In the genomic region with DNA sequence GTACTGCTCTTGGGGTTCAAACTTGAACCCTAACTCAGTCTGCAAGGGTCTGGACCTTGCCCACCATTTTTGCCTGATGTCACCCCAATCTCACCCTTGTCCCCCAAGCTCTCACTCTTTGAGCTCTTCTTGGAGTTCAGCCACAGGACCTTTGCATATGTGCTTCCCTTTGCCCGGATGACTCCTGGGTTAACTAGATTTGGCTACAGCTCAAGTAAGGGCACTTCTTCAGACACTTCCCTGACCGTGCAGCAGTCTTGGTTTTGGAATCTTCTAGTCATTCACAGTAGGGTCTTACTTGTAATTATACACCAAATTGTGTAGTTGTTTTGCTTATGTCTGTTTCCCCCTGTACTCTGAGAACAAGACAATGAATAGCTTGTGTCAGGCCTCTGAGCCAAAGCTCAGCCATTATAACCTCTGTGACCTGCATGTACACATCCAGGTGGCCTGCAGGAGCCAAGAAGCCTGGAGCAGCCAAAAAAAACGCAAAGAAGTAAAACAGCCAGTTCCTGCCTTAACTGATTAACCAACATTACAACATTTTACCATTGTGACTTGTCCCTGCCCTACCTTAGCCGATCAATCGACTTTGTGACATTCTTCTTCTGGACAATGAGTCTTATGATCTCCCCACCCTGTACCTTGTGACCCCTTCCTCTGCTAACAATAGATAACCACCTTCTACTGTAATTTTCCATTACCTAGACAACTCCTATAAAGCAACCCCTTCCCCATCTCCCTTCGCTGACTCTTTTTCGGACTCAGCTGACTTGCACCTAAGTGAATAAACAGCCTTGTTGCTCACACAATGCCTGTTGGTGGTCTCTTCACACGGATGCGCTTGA, we compare ENCODE assay signal across 1 cellular context.
TF ChIP-seq lines count a peak whose summit lies in the region.

No MANE protein-coding gene starts in this region.

TF ChIP-seq in HepG2, 621 proteins besides CTCF, POLR2A, EP300 and RAD21 (continued from another document and continues in another):
- no peak for TF ChIP-seq BHLHE40 (IDR thresholded peaks at IDR 0.05; ENCODE audit: low read length)
- no peak for TF ChIP-seq ZNF616 (CRISPR knock-in tag; IDR thresholded peaks at IDR 0.05; ENCODE audit: low read depth)
- TF ChIP-seq, protein P1, sequence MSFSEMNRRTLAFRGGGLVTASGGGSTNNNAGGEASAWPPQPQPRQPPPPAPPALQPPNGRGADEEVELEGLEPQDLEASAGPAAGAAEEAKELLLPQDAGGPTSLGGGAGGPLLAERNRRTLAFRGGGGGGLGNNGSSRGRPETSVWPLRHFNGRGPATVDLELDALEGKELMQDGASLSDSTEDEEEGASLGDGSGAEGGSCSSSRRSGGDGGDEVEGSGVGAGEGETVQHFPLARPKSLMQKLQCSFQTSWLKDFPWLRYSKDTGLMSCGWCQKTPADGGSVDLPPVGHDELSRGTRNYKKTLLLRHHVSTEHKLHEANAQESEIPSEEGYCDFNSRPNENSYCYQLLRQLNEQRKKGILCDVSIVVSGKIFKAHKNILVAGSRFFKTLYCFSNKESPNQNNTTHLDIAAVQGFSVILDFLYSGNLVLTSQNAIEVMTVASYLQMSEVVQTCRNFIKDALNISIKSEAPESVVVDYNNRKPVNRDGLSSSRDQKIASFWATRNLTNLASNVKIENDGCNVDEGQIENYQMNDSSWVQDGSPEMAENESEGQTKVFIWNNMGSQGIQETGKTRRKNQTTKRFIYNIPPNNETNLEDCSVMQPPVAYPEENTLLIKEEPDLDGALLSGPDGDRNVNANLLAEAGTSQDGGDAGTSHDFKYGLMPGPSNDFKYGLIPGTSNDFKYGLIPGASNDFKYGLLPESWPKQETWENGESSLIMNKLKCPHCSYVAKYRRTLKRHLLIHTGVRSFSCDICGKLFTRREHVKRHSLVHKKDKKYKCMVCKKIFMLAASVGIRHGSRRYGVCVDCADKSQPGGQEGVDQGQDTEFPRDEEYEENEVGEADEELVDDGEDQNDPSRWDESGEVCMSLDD (CRISPR knock-in tag; IDR thresholded peaks at IDR 0.05; ENCODE audit: borderline replicate concordance) = no peak
- no peak for TF ChIP-seq FOXK1 (CRISPR knock-in tag; IDR thresholded peaks at IDR 0.05; ENCODE audit: borderline replicate concordance, low read depth)
- TF ChIP-seq, protein P2, sequence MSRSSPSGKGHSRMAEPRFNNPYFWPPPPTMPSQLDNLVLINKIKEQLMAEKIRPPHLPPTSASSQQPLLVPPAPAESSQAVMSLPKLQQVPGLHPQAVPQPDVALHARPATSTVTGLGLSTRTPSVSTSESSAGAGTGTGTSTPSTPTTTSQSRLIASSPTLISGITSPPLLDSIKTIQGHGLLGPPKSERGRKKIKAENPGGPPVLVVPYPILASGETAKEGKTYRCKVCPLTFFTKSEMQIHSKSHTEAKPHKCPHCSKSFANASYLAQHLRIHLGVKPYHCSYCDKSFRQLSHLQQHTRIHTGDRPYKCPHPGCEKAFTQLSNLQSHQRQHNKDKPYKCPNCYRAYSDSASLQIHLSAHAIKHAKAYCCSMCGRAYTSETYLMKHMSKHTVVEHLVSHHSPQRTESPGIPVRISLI (CRISPR knock-in tag; IDR thresholded peaks at IDR 0.05; ENCODE audit: borderline replicate concordance) = peak; percentile 90; the same call in 1 of the 2 replicates
- TF ChIP-seq HHEX (CRISPR knock-in tag; IDR thresholded peaks at IDR 0.05) = no peak
- peak; percentile 87 for TF ChIP-seq NR2F2 (IDR thresholded peaks at IDR 0.05; ENCODE audit: borderline replicate concordance, low read depth)
- TF ChIP-seq, protein P3, sequence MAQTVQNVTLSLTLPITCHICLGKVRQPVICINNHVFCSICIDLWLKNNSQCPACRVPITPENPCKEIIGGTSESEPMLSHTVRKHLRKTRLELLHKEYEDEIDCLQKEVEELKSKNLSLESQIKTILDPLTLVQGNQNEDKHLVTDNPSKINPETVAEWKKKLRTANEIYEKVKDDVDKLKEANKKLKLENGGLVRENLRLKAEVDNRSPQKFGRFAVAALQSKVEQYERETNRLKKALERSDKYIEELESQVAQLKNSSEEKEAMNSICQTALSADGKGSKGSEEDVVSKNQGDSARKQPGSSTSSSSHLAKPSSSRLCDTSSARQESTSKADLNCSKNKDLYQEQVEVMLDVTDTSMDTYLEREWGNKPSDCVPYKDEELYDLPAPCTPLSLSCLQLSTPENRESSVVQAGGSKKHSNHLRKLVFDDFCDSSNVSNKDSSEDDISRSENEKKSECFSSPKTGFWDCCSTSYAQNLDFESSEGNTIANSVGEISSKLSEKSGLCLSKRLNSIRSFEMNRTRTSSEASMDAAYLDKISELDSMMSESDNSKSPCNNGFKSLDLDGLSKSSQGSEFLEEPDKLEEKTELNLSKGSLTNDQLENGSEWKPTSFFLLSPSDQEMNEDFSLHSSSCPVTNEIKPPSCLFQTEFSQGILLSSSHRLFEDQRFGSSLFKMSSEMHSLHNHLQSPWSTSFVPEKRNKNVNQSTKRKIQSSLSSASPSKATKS (CRISPR knock-in tag; IDR thresholded peaks at IDR 0.05) = no peak
- TF ChIP-seq, protein P4, sequence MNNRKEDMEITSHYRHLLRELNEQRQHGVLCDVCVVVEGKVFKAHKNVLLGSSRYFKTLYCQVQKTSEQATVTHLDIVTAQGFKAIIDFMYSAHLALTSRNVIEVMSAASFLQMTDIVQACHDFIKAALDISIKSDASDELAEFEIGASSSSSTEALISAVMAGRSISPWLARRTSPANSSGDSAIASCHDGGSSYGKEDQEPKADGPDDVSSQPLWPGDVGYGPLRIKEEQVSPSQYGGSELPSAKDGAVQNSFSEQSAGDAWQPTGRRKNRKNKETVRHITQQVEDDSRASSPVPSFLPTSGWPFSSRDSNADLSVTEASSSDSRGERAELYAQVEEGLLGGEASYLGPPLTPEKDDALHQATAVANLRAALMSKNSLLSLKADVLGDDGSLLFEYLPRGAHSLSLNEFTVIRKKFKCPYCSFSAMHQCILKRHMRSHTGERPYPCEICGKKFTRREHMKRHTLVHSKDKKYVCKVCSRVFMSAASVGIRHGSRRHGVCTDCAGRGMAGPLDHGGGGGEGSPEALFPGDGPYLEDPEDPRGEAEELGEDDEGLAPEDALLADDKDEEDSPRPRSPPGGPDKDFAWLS (CRISPR knock-in tag; IDR thresholded peaks at IDR 0.05; ENCODE audit: borderline replicate concordance) = no peak
- TF ChIP-seq KLF13 (CRISPR knock-in tag; IDR thresholded peaks at IDR 0.05) = no peak
- peak; percentile 5; the same call in 1 of the 2 replicates for TF ChIP-seq NCOA1 (CRISPR knock-in tag; IDR thresholded peaks at IDR 0.05)
- TF ChIP-seq, protein P5, sequence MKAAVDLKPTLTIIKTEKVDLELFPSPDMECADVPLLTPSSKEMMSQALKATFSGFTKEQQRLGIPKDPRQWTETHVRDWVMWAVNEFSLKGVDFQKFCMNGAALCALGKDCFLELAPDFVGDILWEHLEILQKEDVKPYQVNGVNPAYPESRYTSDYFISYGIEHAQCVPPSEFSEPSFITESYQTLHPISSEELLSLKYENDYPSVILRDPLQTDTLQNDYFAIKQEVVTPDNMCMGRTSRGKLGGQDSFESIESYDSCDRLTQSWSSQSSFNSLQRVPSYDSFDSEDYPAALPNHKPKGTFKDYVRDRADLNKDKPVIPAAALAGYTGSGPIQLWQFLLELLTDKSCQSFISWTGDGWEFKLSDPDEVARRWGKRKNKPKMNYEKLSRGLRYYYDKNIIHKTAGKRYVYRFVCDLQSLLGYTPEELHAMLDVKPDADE (CRISPR knock-in tag; IDR thresholded peaks at IDR 0.05) = no peak
- no peak for TF ChIP-seq SSRP1 (CRISPR knock-in tag; IDR thresholded peaks at IDR 0.05)
- no peak for TF ChIP-seq GABPA (IDR thresholded peaks at IDR 0.05; ENCODE audit: low read depth, low read length)
- no peak for TF ChIP-seq GABPA (CRISPR knock-in tag; IDR thresholded peaks at IDR 0.05; ENCODE audit: low read depth)
- no peak for TF ChIP-seq DPF2 (CRISPR knock-in tag; IDR thresholded peaks at IDR 0.05; ENCODE audit: borderline replicate concordance, low read depth)
- TF ChIP-seq, protein P6, sequence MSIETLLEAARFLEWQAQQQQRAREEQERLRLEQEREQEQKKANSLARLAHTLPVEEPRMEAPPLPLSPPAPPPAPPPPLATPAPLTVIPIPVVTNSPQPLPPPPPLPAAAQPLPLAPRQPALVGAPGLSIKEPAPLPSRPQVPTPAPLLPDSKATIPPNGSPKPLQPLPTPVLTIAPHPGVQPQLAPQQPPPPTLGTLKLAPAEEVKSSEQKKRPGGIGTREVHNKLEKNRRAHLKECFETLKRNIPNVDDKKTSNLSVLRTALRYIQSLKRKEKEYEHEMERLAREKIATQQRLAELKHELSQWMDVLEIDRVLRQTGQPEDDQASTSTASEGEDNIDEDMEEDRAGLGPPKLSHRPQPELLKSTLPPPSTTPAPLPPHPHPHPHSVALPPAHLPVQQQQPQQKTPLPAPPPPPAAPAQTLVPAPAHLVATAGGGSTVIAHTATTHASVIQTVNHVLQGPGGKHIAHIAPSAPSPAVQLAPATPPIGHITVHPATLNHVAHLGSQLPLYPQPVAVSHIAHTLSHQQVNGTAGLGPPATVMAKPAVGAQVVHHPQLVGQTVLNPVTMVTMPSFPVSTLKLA (IDR thresholded peaks at IDR 0.05) = no peak
- TF ChIP-seq, protein P7, sequence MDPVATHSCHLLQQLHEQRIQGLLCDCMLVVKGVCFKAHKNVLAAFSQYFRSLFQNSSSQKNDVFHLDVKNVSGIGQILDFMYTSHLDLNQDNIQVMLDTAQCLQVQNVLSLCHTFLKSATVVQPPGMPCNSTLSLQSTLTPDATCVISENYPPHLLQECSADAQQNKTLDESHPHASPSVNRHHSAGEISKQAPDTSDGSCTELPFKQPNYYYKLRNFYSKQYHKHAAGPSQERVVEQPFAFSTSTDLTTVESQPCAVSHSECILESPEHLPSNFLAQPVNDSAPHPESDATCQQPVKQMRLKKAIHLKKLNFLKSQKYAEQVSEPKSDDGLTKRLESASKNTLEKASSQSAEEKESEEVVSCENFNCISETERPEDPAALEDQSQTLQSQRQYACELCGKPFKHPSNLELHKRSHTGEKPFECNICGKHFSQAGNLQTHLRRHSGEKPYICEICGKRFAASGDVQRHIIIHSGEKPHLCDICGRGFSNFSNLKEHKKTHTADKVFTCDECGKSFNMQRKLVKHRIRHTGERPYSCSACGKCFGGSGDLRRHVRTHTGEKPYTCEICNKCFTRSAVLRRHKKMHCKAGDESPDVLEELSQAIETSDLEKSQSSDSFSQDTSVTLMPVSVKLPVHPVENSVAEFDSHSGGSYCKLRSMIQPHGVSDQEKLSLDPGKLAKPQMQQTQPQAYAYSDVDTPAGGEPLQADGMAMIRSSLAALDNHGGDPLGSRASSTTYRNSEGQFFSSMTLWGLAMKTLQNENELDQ (CRISPR knock-in tag; IDR thresholded peaks at IDR 0.05; ENCODE audit: borderline replicate concordance) = no peak
- no peak for TF ChIP-seq ZFP36 (IDR thresholded peaks at IDR 0.05; ENCODE audit: borderline replicate concordance, low read depth, low read length, partially characterized antibody)
- TF ChIP-seq, protein P8, sequence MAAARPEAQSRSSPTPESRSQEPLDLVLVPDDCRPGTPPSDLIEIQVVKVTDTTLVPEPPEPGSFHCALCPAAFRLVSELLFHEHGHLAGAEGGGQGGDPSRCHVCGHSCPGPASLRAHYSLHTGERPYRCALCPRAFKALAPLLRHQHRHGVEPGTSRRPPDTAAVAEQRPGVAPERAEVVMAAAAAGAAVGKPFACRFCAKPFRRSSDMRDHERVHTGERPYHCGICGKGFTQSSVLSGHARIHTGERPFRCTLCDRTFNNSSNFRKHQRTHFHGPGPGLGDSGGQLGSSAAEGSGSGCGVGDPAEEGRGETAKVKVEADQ (CRISPR knock-in tag; IDR thresholded peaks at IDR 0.05; ENCODE audit: borderline replicate concordance) = no peak; the same call in 1 of the 2 replicates
- no peak for TF ChIP-seq ZSCAN9 (CRISPR knock-in tag; IDR thresholded peaks at IDR 0.05; ENCODE audit: borderline replicate concordance)
- TF ChIP-seq ATF7-NPFF (CRISPR knock-in tag; IDR thresholded peaks at IDR 0.05; ENCODE audit: low read depth) = no peak; the same call in 1 of the 2 replicates
- no peak for TF ChIP-seq MAF1 (CRISPR knock-in tag; IDR thresholded peaks at IDR 0.05; ENCODE audit: borderline replicate concordance)
- TF ChIP-seq BCL6 (CRISPR knock-in tag; IDR thresholded peaks at IDR 0.05) = no peak
- TF ChIP-seq ZNF605 (CRISPR knock-in tag; IDR thresholded peaks at IDR 0.05) = no peak
- no peak for TF ChIP-seq ZNF138 (CRISPR knock-in tag; IDR thresholded peaks at IDR 0.05; ENCODE audit: low read depth)
- TF ChIP-seq, protein P9, sequence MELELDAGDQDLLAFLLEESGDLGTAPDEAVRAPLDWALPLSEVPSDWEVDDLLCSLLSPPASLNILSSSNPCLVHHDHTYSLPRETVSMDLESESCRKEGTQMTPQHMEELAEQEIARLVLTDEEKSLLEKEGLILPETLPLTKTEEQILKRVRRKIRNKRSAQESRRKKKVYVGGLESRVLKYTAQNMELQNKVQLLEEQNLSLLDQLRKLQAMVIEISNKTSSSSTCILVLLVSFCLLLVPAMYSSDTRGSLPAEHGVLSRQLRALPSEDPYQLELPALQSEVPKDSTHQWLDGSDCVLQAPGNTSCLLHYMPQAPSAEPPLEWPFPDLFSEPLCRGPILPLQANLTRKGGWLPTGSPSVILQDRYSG (CRISPR knock-in tag; IDR thresholded peaks at IDR 0.05) = no peak
- peak; percentile 57 for TF ChIP-seq RCOR2 (CRISPR knock-in tag; IDR thresholded peaks at IDR 0.05)
- no peak for TF ChIP-seq ZNF768 (CRISPR knock-in tag; IDR thresholded peaks at IDR 0.05)
- TF ChIP-seq SIX1 (CRISPR knock-in tag; IDR thresholded peaks at IDR 0.05; ENCODE audit: borderline replicate concordance) = no peak
- TF ChIP-seq, protein P10, sequence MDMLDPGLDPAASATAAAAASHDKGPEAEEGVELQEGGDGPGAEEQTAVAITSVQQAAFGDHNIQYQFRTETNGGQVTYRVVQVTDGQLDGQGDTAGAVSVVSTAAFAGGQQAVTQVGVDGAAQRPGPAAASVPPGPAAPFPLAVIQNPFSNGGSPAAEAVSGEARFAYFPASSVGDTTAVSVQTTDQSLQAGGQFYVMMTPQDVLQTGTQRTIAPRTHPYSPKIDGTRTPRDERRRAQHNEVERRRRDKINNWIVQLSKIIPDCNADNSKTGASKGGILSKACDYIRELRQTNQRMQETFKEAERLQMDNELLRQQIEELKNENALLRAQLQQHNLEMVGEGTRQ (IDR thresholded peaks at IDR 0.05; ENCODE audit: low read depth, low read length) = no peak
- TF ChIP-seq, protein P10 (CRISPR knock-in tag; IDR thresholded peaks at IDR 0.05; ENCODE audit: borderline replicate concordance) = no peak
- no peak for TF ChIP-seq ZNF747 (CRISPR knock-in tag; IDR thresholded peaks at IDR 0.05; ENCODE audit: borderline replicate concordance)
- TF ChIP-seq, protein P11, sequence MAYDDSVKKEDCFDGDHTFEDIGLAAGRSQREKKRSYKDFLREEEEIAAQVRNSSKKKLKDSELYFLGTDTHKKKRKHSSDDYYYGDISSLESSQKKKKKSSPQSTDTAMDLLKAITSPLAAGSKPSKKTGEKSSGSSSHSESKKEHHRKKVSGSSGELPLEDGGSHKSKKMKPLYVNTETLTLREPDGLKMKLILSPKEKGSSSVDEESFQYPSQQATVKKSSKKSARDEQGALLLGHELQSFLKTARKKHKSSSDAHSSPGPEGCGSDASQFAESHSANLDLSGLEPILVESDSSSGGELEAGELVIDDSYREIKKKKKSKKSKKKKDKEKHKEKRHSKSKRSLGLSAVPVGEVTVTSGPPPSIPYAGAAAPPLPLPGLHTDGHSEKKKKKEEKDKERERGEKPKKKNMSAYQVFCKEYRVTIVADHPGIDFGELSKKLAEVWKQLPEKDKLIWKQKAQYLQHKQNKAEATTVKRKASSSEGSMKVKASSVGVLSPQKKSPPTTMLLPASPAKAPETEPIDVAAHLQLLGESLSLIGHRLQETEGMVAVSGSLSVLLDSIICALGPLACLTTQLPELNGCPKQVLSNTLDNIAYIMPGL (CRISPR knock-in tag; IDR thresholded peaks at IDR 0.05; ENCODE audit: borderline replicate concordance in 1 of 2, low read depth in 1 of 2) = no peak
- TF ChIP-seq ZNF160 (CRISPR knock-in tag; IDR thresholded peaks at IDR 0.05) = no peak
